In genomic region chr1:165823552-165824268, GRCh38 we compare ENCODE assay signal across 15 cellular contexts. TPM values are rescaled to one million over a fixed set of nuclear protein-coding genes. Genes with fewer than 3 reads are reported as not detected.
DNase-seq lines count a peak whose midpoint lies in the region; ATAC-seq, FAIRE-seq and TF ChIP-seq lines count a peak whose summit lies in the region.
"Had no signal": no experiment of that assay in that cellular context is flagged by ENCODE, and none has a peak within 500 bp of the region (broad histone marks: within the 10 kb centered on the region; RNA-seq: fewer than 3 reads in every experiment).

No MANE protein-coding gene starts in this region.

- H3K9me3 ChIP-seq in esophagus muscularis mucosa (no peaks in the 10 kb centered on the region), neuronal stem cell (replicated peaks in 1 of 2; ENCODE audit: control insufficient read depth in 2 of 2, insufficient read depth in 1 of 2, low read depth in 1 of 2, low read length in 2 of 2) (no peaks in the 10 kb centered on the region)

- TF ChIP-seq EP300 in esophagus muscularis mucosa (IDR thresholded peaks at IDR 0.05) = no peak

- no peaks in the 10 kb centered on the region for H3K36me3 ChIP-seq in esophagus muscularis mucosa
- no peaks in the 10 kb centered on the region for H3K36me3 ChIP-seq in neuronal stem cell (replicated peaks in 1 of 2; ENCODE audit: control insufficient read depth in 2 of 2, insufficient read depth in 2 of 2, low read length in 2 of 2)

- H2BK5ac ChIP-seq in neuronal stem cell (ENCODE audit: low read length) = no peak overlapping the region

- H3K4me3 ChIP-seq in esophagus muscularis mucosa (no peak overlapping the region), neuronal stem cell (ENCODE audit: low read length in 2 of 2) (no peak overlapping the region)

- 83% methylated on average over 4 of the region's 4 CpGs for WGBS in esophagus muscularis mucosa
- no CpG with 5 or more reads among the region's 4 CpGs for WGBS in neuronal stem cell (ENCODE audit: extremely low coverage in 2 of 2, insufficient read length in 2 of 2, insufficient replicate concordance in 1 of 2), 2 donors

- peaks cover 6 to 12% (median 9%) of the 10 kb centered on the region in 4 donors for H3K4me1 ChIP-seq in esophagus muscularis mucosa
- peaks cover 3 to 10% of the 10 kb centered on the region in 2 donors for H3K4me1 ChIP-seq in neuronal stem cell (ENCODE audit: control insufficient read depth in 2 of 2, insufficient read depth in 1 of 2, low read depth in 1 of 2, low read length in 2 of 2)

- H2BK12ac ChIP-seq in neuronal stem cell (ENCODE audit: low read length) = no peak overlapping the region

- peak; percentile 74 for FAIRE-seq in D721Med (lab: Jason Lieb, UNC)

- H3K4ac ChIP-seq in neuronal stem cell (ENCODE audit: low read length) = no peak overlapping the region

- TF ChIP-seq CTCF in D721Med (IDR thresholded peaks at IDR 0.05; ENCODE audit: insufficient read depth, missing control alignments) (no peak), esophagus muscularis mucosa (IDR thresholded peaks at IDR 0.05) (no peak)

- no peak overlapping the region for H3K4me2 ChIP-seq in neuronal stem cell (ENCODE audit: insufficient read depth, low read length, poor library complexity, severe bottlenecking)

- H3K23ac ChIP-seq in neuronal stem cell (ENCODE audit: low read depth, low read length, poor library complexity) = no peak overlapping the region

- H2BK15ac ChIP-seq in neuronal stem cell (ENCODE audit: low read length) = no peak overlapping the region

- no peak overlapping the region for H3K14ac ChIP-seq in neuronal stem cell (ENCODE audit: low read length)

- DNase-seq in D721Med (ENCODE audit: insufficient read length, low spot score) = no peak
- peak; percentile 69 for DNase-seq in NCI-H526 treated with DMSO at 0.1 percent for 48 hours (lab: John Stamatoyannopoulos, UW)
- DNase-seq in esophagus muscularis mucosa (ENCODE audit: extremely low spot score) = peak; percentile 72
- no peak for DNase-seq in neuronal stem cell (ENCODE audit: low spot score)
- no peak for DNase-seq in activated gamma-delta T cell treated with Interleukin-2 at 50 U/mL for 16 hours
- no peak for DNase-seq in SHP77 treated with DMSO at 0.1 percent for 48 hours (lab: John Stamatoyannopoulos, UW)
- no peak for DNase-seq in NCI-H2029 treated with DMSO at 0.1 percent for 48 hours (lab: John Stamatoyannopoulos, UW)
- DNase-seq: C1 segment of cervical spinal cord, MM.1S, NCI-H1092, NCI-H1436 treated with DMSO at 0.1 percent for 48 hours, NCI-H2081, NCI-H774, SW 1271 had no signal

- no peak overlapping the region for H3K18ac ChIP-seq in neuronal stem cell (ENCODE audit: low read length)

- H3K9ac ChIP-seq in neuronal stem cell (ENCODE audit: low read depth, low read length, poor library complexity) = no peak overlapping the region

- H3K79me1 ChIP-seq in neuronal stem cell (ENCODE audit: low read depth, low read length) = peaks cover 2% of the 10 kb centered on the region

- ATAC-seq in HG02885 (IDR thresholded peaks at IDR 0.05; ENCODE audit: poor library complexity, unreplicated experiment) = no peak

- H2AFZ ChIP-seq in neuronal stem cell (ENCODE audit: low read length) = peak overlapping the region; percentile 67

- no peak overlapping the region for H4K8ac ChIP-seq in neuronal stem cell (ENCODE audit: low read depth, low read length)

- no peak overlapping the region for H4K91ac ChIP-seq in neuronal stem cell (ENCODE audit: low read depth, low read length, poor library complexity)

- H3K27ac ChIP-seq in esophagus muscularis mucosa (replicated peaks in 1 of 4) (no peak overlapping the region), neuronal stem cell (replicated peaks; ENCODE audit: low read length) (no peak overlapping the region)

- no peak overlapping the region for H2AK5ac ChIP-seq in neuronal stem cell (ENCODE audit: low read depth, low read length)

- H3K27me3 ChIP-seq in esophagus muscularis mucosa = no peaks in the 10 kb centered on the region
- H3K27me3 ChIP-seq in neuronal stem cell (ENCODE audit: control insufficient read depth in 3 of 3, insufficient read depth in 3 of 3, low read depth in 1 of 3, low read length in 3 of 3) = peaks cover 0 to 7% (median 0%) of the 10 kb centered on the region in 3 experiments

- intact Hi-C loops in esophagus muscularis mucosa (cut with DNase I) = loop anchor here (10.0 kb wide), 1 partner anchor 199 kb away; no protein-coding TSS in a partner anchor

- no peak overlapping the region for H2BK120ac ChIP-seq in neuronal stem cell (ENCODE audit: low read depth, low read length)

- no peak for TF ChIP-seq POLR2A in esophagus muscularis mucosa (IDR thresholded peaks at IDR 0.05; ENCODE audit: low read depth)

RNA-seq across cellular contexts. Expression of gene UCK2, which starts 3.7 kb away (rescaled TPM):
- 10 to 100 TPM; 13.7 to 33.7 (median 31.0) TPM for total RNA-seq in esophagus muscularis mucosa
- polyA plus RNA-seq in neuronal stem cell (2013, experiment 1 of 2) = 51.1 TPM
- polyA plus RNA-seq in neuronal stem cell (2013, experiment 2 of 2) = 49.3 TPM

RNA-seq across cellular contexts. Expression of gene TMCO1, which starts 55.0 kb away (rescaled TPM):
- 10 to 100 TPM; 36.0 to 45.7 (median 37.8) TPM for total RNA-seq in esophagus muscularis mucosa
- 103 TPM for polyA plus RNA-seq in neuronal stem cell (2013, experiment 1 of 2)
- 115 TPM for polyA plus RNA-seq in neuronal stem cell (2013, experiment 2 of 2)

Comparison
In these comparisons a context has a peak if more than half of its experiments do, and no peak if none do; other contexts are left out.
1. DNase-seq: peak in NCI-H526 treated with DMSO at 0.1 percent for 48 hours (single experiment) and esophagus muscularis mucosa (single experiment); none in D721Med (single experiment), neuronal stem cell (single experiment), activated gamma-delta T cell treated with Interleukin-2 at 50 U/mL for 16 hours (single experiment), SHP77 treated with DMSO at 0.1 percent for 48 hours (single experiment) and NCI-H2029 treated with DMSO at 0.1 percent for 48 hours (single experiment).